2 cellular contexts compared by ENCODE assay signal in genomic region chr5:54567996-54568395, GRCh38.
TF ChIP-seq lines count a peak whose summit lies in the region.

No MANE protein-coding gene starts in this region.

TF ChIP-seq in liver, 16 proteins besides CTCF, POLR2A, EP300 and RAD21:
- TF ChIP-seq MAX (IDR thresholded peaks at IDR 0.05) (no peak), HNF4A (conservative IDR thresholded peaks at IDR 0.05) (peak; percentile 70 to 73), RXRA (IDR thresholded peaks at IDR 0.05) (peak; percentile 79 to 87), FOXA2 (IDR thresholded peaks at IDR 0.05) (no peak), JUND (IDR thresholded peaks at IDR 0.05) (peak in 1 of 2 donors; percentile 30), SP1 (IDR thresholded peaks at IDR 0.05) (peak; percentile 26), YY1 (IDR thresholded peaks at IDR 0.05) (peak; percentile 56), HNF4G (IDR thresholded peaks at IDR 0.05) (no peak), TAF1 (conservative IDR thresholded peaks at IDR 0.05) (no peak), EGR1 (IDR thresholded peaks at IDR 0.05; ENCODE audit: low read depth in 2 of 2) (no peak)
- TF ChIP-seq, protein P1, sequence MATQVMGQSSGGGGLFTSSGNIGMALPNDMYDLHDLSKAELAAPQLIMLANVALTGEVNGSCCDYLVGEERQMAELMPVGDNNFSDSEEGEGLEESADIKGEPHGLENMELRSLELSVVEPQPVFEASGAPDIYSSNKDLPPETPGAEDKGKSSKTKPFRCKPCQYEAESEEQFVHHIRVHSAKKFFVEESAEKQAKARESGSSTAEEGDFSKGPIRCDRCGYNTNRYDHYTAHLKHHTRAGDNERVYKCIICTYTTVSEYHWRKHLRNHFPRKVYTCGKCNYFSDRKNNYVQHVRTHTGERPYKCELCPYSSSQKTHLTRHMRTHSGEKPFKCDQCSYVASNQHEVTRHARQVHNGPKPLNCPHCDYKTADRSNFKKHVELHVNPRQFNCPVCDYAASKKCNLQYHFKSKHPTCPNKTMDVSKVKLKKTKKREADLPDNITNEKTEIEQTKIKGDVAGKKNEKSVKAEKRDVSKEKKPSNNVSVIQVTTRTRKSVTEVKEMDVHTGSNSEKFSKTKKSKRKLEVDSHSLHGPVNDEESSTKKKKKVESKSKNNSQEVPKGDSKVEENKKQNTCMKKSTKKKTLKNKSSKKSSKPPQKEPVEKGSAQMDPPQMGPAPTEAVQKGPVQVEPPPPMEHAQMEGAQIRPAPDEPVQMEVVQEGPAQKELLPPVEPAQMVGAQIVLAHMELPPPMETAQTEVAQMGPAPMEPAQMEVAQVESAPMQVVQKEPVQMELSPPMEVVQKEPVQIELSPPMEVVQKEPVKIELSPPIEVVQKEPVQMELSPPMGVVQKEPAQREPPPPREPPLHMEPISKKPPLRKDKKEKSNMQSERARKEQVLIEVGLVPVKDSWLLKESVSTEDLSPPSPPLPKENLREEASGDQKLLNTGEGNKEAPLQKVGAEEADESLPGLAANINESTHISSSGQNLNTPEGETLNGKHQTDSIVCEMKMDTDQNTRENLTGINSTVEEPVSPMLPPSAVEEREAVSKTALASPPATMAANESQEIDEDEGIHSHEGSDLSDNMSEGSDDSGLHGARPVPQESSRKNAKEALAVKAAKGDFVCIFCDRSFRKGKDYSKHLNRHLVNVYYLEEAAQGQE (IDR thresholded peaks at IDR 0.05): no peak
- TF ChIP-seq, protein P2, sequence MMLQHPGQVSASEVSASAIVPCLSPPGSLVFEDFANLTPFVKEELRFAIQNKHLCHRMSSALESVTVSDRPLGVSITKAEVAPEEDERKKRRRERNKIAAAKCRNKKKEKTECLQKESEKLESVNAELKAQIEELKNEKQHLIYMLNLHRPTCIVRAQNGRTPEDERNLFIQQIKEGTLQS (IDR thresholded peaks at IDR 0.05): no peak
- TF ChIP-seq, protein P3, sequence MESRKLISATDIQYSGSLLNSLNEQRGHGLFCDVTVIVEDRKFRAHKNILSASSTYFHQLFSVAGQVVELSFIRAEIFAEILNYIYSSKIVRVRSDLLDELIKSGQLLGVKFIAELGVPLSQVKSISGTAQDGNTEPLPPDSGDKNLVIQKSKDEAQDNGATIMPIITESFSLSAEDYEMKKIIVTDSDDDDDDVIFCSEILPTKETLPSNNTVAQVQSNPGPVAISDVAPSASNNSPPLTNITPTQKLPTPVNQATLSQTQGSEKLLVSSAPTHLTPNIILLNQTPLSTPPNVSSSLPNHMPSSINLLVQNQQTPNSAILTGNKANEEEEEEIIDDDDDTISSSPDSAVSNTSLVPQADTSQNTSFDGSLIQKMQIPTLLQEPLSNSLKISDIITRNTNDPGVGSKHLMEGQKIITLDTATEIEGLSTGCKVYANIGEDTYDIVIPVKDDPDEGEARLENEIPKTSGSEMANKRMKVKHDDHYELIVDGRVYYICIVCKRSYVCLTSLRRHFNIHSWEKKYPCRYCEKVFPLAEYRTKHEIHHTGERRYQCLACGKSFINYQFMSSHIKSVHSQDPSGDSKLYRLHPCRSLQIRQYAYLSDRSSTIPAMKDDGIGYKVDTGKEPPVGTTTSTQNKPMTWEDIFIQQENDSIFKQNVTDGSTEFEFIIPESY (IDR thresholded peaks at IDR 0.05): no peak

TF ChIP-seq in HepG2, 621 proteins besides CTCF, POLR2A, EP300 and RAD21:
- TF ChIP-seq SP4 (CRISPR knock-in tag; IDR thresholded peaks at IDR 0.05) (no peak), IRF2 (CRISPR knock-in tag; IDR thresholded peaks at IDR 0.05) (no peak), ZNF235 (CRISPR knock-in tag; IDR thresholded peaks at IDR 0.05; ENCODE audit: borderline replicate concordance) (no peak)
